ENCODE assay signal across 18 cellular contexts in genomic region chr1:222392571-222392970, GRCh38.
DNase-seq lines count a peak whose midpoint lies in the region; ATAC-seq and TF ChIP-seq lines count a peak whose summit lies in the region.
"Had no signal": no experiment of that assay in that cellular context is flagged by ENCODE, and none has a peak within 500 bp of the region (broad histone marks: within the 10 kb centered on the region; RNA-seq: fewer than 3 reads in every experiment).

No MANE protein-coding gene starts in this region.

- no peaks in the 10 kb centered on the region for H3K9me2 ChIP-seq in MM.1S (replicated peaks; ENCODE audit: insufficient read depth, low read length)

- H3K4me2 ChIP-seq in osteoblast (ENCODE audit: insufficient read depth, low read length), result peak overlapping the region; percentile 2
- H3K4me2 ChIP-seq in MM.1S (ENCODE audit: low read depth, low read length), result no peak overlapping the region
- H3K4me2 ChIP-seq: PC-9 had no signal

- H4K20me1 ChIP-seq in osteoblast (ENCODE audit: insufficient read depth, low read length) (no peaks in the 10 kb centered on the region), MM.1S (ENCODE audit: insufficient read depth, low read length) (no peaks in the 10 kb centered on the region)

- DNase-seq in Daoy (ENCODE audit: low read depth), result peak; percentile 33
- DNase-seq in HT1080 (ENCODE audit: low read depth), result peak; percentile 42
- peak; percentile 55 for DNase-seq in astrocyte of the hippocampus (ENCODE audit: low read depth, low spot score)
- DNase-seq in osteoblast (ENCODE audit: insufficient read length, low spot score, missing footprints), result peak; percentile 68
- no peak for DNase-seq in central memory CD4-positive, alpha-beta T cell
- DNase-seq in MM.1S, result no peak
- DNase-seq in DMS 273 (lab: John Stamatoyannopoulos, UW; ENCODE audit: unreplicated experiment), result no peak
- DNase-seq: BE2C; CD4-positive, alpha-beta T cell; GF-D8; H7; NCI-H1048; NCI-H1436 treated with DMSO at 0.1 percent for 48 hours; NCI-H2029 treated with DMSO at 0.1 percent for 48 hours; NCI-H510A treated with DMSO at 0.1 percent for 48 hours; NCI-H82; PC-9 had no signal

- H2AFZ ChIP-seq in osteoblast (ENCODE audit: low read length), result peak overlapping the region; percentile 20
- H2AFZ ChIP-seq in MM.1S (ENCODE audit: low read length), result no peak overlapping the region
- H2AFZ ChIP-seq: PC-9 had no signal

- TF ChIP-seq CTCF in osteoblast (IDR thresholded peaks at IDR 0.05; ENCODE audit: extremely low read depth, low read depth, low read length) (no peak), MM.1S (IDR thresholded peaks at IDR 0.05; ENCODE audit: low read length) (no peak)

- peaks cover 24% of the 10 kb centered on the region for H3K4me1 ChIP-seq in osteoblast (ENCODE audit: insufficient read depth, low read length)
- no peaks in the 10 kb centered on the region for H3K4me1 ChIP-seq in MM.1S (ENCODE audit: low read length)
- H3K4me1 ChIP-seq: BE2C had no signal

- H3F3A ChIP-seq in MM.1S (ENCODE audit: insufficient read depth, low read length), result no peaks in the 10 kb centered on the region

- H3K9ac ChIP-seq in MM.1S (ENCODE audit: low read length), result no peak overlapping the region

- no peak for ATAC-seq in HG03135 (IDR thresholded peaks at IDR 0.05; ENCODE audit: unreplicated experiment)

- H3K27me3 ChIP-seq in osteoblast (ENCODE audit: insufficient read depth, low read length) (no peaks in the 10 kb centered on the region), MM.1S (replicated peaks; ENCODE audit: insufficient read depth, low read length) (no peaks in the 10 kb centered on the region)
- H3K27me3 ChIP-seq: BE2C had no signal

- H3K27ac ChIP-seq in osteoblast (ENCODE audit: low read depth, low read length), result peak overlapping the region; percentile 79
- no peak overlapping the region for H3K27ac ChIP-seq in MM.1S (ENCODE audit: low read length)
- H3K27ac ChIP-seq: PC-9 had no signal

- H3K4me3 ChIP-seq in osteoblast (ENCODE audit: insufficient read depth, low read length) (no peak overlapping the region), MM.1S (ENCODE audit: low read length) (no peak overlapping the region)
- H3K4me3 ChIP-seq: PC-9 had no signal

- no peaks in the 10 kb centered on the region for H3K79me2 ChIP-seq in osteoblast (ENCODE audit: insufficient read depth, low read length)
- no peaks in the 10 kb centered on the region for H3K79me2 ChIP-seq in MM.1S (ENCODE audit: low read length)

- H3K9me3 ChIP-seq in osteoblast (ENCODE audit: low read depth, low read length) (no peaks in the 10 kb centered on the region), MM.1S (replicated peaks; ENCODE audit: insufficient read depth, low read length) (no peaks in the 10 kb centered on the region)
- H3K9me3 ChIP-seq: BE2C had no signal

- H3K36me3 ChIP-seq in osteoblast (ENCODE audit: insufficient read depth, low read length) (no peaks in the 10 kb centered on the region), MM.1S (replicated peaks; ENCODE audit: insufficient read depth, low read length) (no peaks in the 10 kb centered on the region)
- H3K36me3 ChIP-seq: BE2C had no signal

Comparison
In these comparisons a context has a peak if more than half of its experiments do, and no peak if none do; other contexts are left out.
1. DNase-seq: peak in Daoy (single experiment), HT1080 (single experiment), astrocyte of the hippocampus (single experiment) and osteoblast (single experiment); none in central memory CD4-positive, alpha-beta T cell (single experiment), MM.1S (single experiment) and DMS 273 (single experiment).